Comparison of ENCODE assay signal across 10 cellular contexts in the genomic region with DNA sequence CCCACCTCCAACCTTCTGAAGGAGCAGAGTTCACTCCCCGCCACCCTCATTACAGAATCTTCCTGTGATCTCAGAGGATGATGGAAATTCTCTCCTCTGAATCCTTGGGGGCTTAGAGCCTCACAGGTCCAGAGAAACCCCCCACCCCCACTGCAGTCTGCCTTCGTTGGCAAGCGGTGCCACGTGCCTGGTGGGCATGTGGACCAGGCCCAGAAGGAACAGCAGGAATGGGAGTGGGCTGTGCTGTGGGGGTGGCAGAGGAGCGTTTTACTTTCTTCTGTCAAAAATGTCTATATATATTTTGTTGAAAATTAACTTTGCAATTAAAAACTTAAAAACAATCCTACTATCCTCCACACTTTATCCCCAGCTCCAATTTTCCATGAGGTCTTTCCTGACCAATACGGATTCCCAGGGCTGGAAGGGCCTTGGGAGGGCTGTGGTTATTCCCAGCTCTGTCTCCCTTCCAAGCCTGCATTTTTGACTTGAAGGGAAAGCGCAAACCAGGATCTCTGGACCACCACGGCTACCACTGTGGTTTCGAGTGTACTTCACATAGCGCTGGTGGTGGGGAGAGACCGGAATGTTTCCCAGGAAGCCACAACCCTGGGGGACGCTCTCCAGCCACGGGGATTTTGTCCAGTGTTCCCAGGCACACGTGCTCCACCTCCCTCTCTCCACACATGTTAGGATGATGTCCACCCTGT. TPM values are rescaled to one million over a fixed set of nuclear protein-coding genes. Genes with fewer than 3 reads are reported as not detected.
DNase-seq lines count a peak whose midpoint lies in the region; ATAC-seq and TF ChIP-seq lines count a peak whose summit lies in the region.
"Had no signal": no experiment of that assay in that cellular context is flagged by ENCODE, and none has a peak within 500 bp of the region (broad histone marks: within the 10 kb centered on the region; RNA-seq: fewer than 3 reads in every experiment).

No MANE protein-coding gene starts in this region.

- no peak overlapping the region for H3K9ac ChIP-seq in smooth muscle cell (ENCODE audit: low read depth)

- peaks cover 64% of the 10 kb centered on the region for H3K27me3 Mint-ChIP-seq in activated CD8-positive, alpha-beta memory T cell treated with anti-CD3 and anti-CD28 coated beads, Interleukin-2, amount 10 ng/mL, durations not matched to agents 7 days and 5 days
- H3K27me3 Mint-ChIP-seq in WTC11 (ENCODE audit: low read depth): peaks cover 76% of the 10 kb centered on the region

- POLR2A ChIA-PET in WTC11 (lab: Charles Lee): no interaction called here

- no peak for TF ChIP-seq POLR2A in sigmoid colon (IDR thresholded peaks at IDR 0.05)

- H3K4me2 ChIP-seq in smooth muscle cell: no peak overlapping the region

- no peaks in the 10 kb centered on the region for H3K36me3 ChIP-seq in sigmoid colon
- no peaks in the 10 kb centered on the region for H3K36me3 ChIP-seq in smooth muscle cell (ENCODE audit: low read depth)

- H3K4me3 ChIP-seq in fibroblast of the aortic adventitia (ENCODE audit: low read depth, low read length) (no peak overlapping the region), sigmoid colon (no peak overlapping the region), smooth muscle cell (no peak overlapping the region)

- H3K9me3 Mint-ChIP-seq in activated CD8-positive, alpha-beta memory T cell treated with anti-CD3 and anti-CD28 coated beads, Interleukin-2, amount 10 ng/mL, durations not matched to agents 7 days and 5 days (ENCODE audit: low read depth): no peaks in the 10 kb centered on the region
- no peaks in the 10 kb centered on the region for H3K9me3 Mint-ChIP-seq in WTC11

- H3K27me3 ChIP-seq in sigmoid colon (no peaks in the 10 kb centered on the region), smooth muscle cell (ENCODE audit: low read depth) (peaks cover 17% of the 10 kb centered on the region)

- intact Hi-C loops in sigmoid colon (cut with DNase I): loop anchor here (5.0 kb wide), 2 partner anchors 53 to 88 kb away; a partner anchor contains a TSS

- no peaks in the 10 kb centered on the region for H3K79me2 ChIP-seq in smooth muscle cell (ENCODE audit: low read depth)

- no peaks in the 10 kb centered on the region for H4K20me1 ChIP-seq in smooth muscle cell (ENCODE audit: low read depth)

- peaks cover 10% of the 10 kb centered on the region for H3K4me1 Mint-ChIP-seq in activated CD8-positive, alpha-beta memory T cell treated with anti-CD3 and anti-CD28 coated beads, Interleukin-2, amount 10 ng/mL, durations not matched to agents 7 days and 5 days
- H3K4me1 Mint-ChIP-seq in WTC11: peaks cover 17% of the 10 kb centered on the region

- H3K27ac Mint-ChIP-seq in activated CD8-positive, alpha-beta memory T cell treated with anti-CD3 and anti-CD28 coated beads, Interleukin-2, amount 10 ng/mL, durations not matched to agents 7 days and 5 days: no peak overlapping the region
- H3K27ac Mint-ChIP-seq in WTC11: no peak overlapping the region

- H3K27ac ChIP-seq in sigmoid colon (peak overlapping the region; percentile 69 to 83 (median 76)), smooth muscle cell (ENCODE audit: low read depth) (no peak overlapping the region)

- H3K9me3 ChIP-seq in sigmoid colon (no peaks in the 10 kb centered on the region), smooth muscle cell (replicated peaks; ENCODE audit: low read depth) (no peaks in the 10 kb centered on the region)

- no peak for ATAC-seq in activated CD8-positive, alpha-beta memory T cell treated with anti-CD3 and anti-CD28 coated beads, Interleukin-2, amount 10 ng/mL, durations not matched to agents 7 days and 5 days
- ATAC-seq in WTC11: no peak
- no peak for ATAC-seq in GM18867 (IDR thresholded peaks at IDR 0.05; ENCODE audit: unreplicated experiment)
- ATAC-seq in GM21786 (IDR thresholded peaks at IDR 0.05; ENCODE audit: unreplicated experiment): no peak

- no peak for TF ChIP-seq EP300 in sigmoid colon (IDR thresholded peaks at IDR 0.05)

- no peak for DNase-seq in activated CD8-positive, alpha-beta memory T cell treated with anti-CD3 and anti-CD28 coated beads, Interleukin-2, amount 10 ng/mL, durations not matched to agents 7 days and 5 days
- no peak for DNase-seq in activated CD8-positive, alpha-beta memory T cell treated with anti-CD3 and anti-CD28 coated beads, Interleukin-2, amount 50 U/mL, for 4 hours
- no peak for DNase-seq in WTC11 (ENCODE audit: low spot score)
- DNase-seq in fibroblast of the aortic adventitia (ENCODE audit: low read depth): peak; percentile 43
- no peak for DNase-seq in sigmoid colon
- no peak for DNase-seq in smooth muscle cell (lab: John Stamatoyannopoulos, UW; ENCODE audit: unreplicated experiment)
- DNase-seq: foreskin melanocyte, NCI-H526 treated with DMSO at 0.1 percent for 48 hours had no signal

- CTCF ChIA-PET in activated CD8-positive, alpha-beta memory T cell treated with anti-CD3 and anti-CD28 coated beads, Interleukin-2, amount 10 ng/mL, durations not matched to agents 7 days and 5 days (lab: Charles Lee): interaction anchor here (0.8 to 3.7 kb wide), 3 partner anchors 25 to 158 kb away, joined by 3 to 29 read pairs (median 5); no protein-coding TSS in a partner anchor
- CTCF ChIA-PET in WTC11 (lab: Charles Lee): interaction anchor here (2.1 to 3.9 kb wide), 4 partner anchors 10 to 76 kb away, joined by 8 to 51 read pairs (median 12); no protein-coding TSS in a partner anchor

- WGBS in sigmoid colon, 2 donors: 45 to 58% methylated on average over 14 of the region's 14 CpGs
- WGBS in smooth muscle cell (ENCODE audit: low lambda C conversion rate): 55% methylated on average over 14 of the region's 14 CpGs

- H3K36me3 Mint-ChIP-seq in activated CD8-positive, alpha-beta memory T cell treated with anti-CD3 and anti-CD28 coated beads, Interleukin-2, amount 10 ng/mL, durations not matched to agents 7 days and 5 days: no peaks in the 10 kb centered on the region
- H3K36me3 Mint-ChIP-seq in WTC11: no peaks in the 10 kb centered on the region

- peak overlapping the region; percentile 18 for H3K4me3 Mint-ChIP-seq in activated CD8-positive, alpha-beta memory T cell treated with anti-CD3 and anti-CD28 coated beads, Interleukin-2, amount 10 ng/mL, durations not matched to agents 7 days and 5 days
- H3K4me3 Mint-ChIP-seq in WTC11: peak overlapping the region; percentile 59

- H3F3A ChIP-seq in smooth muscle cell (ENCODE audit: low read depth): peaks cover 7% of the 10 kb centered on the region

- H2AFZ ChIP-seq in smooth muscle cell (ENCODE audit: low read depth): no peak overlapping the region

- H3K4me1 ChIP-seq in sigmoid colon (peaks cover 0 to 20% (median 17%) of the 10 kb centered on the region in 4 donors), smooth muscle cell (ENCODE audit: low read depth) (no peaks in the 10 kb centered on the region)

- TF ChIP-seq CTCF in WTC11 (IDR thresholded peaks at IDR 0.05) (no peak), fibroblast of the aortic adventitia (IDR thresholded peaks at IDR 0.05; ENCODE audit: insufficient read depth, low read length) (no peak), sigmoid colon (IDR thresholded peaks at IDR 0.05) (no peak), smooth muscle cell (IDR thresholded peaks at IDR 0.05; ENCODE audit: borderline replicate concordance, insufficient read depth, poor library complexity, severe bottlenecking) (no peak)

TF ChIP-seq in WTC11, 78 proteins besides CTCF, POLR2A, EP300 and RAD21 (continues in another document):
- TF ChIP-seq ETV6 (CRISPR knock-in tag; IDR thresholded peaks at IDR 0.05): no peak
- TF ChIP-seq FOXP1 (CRISPR knock-in tag; IDR thresholded peaks at IDR 0.05; ENCODE audit: borderline replicate concordance): no peak
- TF ChIP-seq, protein P1, sequence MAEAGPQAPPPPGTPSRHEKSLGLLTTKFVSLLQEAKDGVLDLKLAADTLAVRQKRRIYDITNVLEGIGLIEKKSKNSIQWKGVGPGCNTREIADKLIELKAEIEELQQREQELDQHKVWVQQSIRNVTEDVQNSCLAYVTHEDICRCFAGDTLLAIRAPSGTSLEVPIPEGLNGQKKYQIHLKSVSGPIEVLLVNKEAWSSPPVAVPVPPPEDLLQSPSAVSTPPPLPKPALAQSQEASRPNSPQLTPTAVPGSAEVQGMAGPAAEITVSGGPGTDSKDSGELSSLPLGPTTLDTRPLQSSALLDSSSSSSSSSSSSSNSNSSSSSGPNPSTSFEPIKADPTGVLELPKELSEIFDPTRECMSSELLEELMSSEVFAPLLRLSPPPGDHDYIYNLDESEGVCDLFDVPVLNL (CRISPR knock-in tag; IDR thresholded peaks at IDR 0.05; ENCODE audit: borderline replicate concordance, low read depth): no peak

RNA-seq across cellular contexts. Expression of a gene that starts 1.0 kb away (rescaled TPM):
- 1 to 10 TPM in 1 of 2 experiments, under 1 TPM in 1; 0.96 to 2.4 TPM for total RNA-seq in activated CD8-positive, alpha-beta memory T cell treated with anti-CD3 and anti-CD28 coated beads, Interleukin-2, amount 10 ng/mL, durations not matched to agents 7 days and 5 days
- total RNA-seq in WTC11 (2021): 10.4 to 11.2 TPM (median 10.6 TPM) in 3 replicates
- 1.3 and 2.0 TPM in 2 replicates for total RNA-seq in fibroblast of the aortic adventitia (ENCODE audit: low replicate concordance)
- 10 to 100 TPM in 1 of 4 donors, 1 to 10 TPM in 3; 3.9 to 14.4 (median 5.3) TPM for total RNA-seq in sigmoid colon
- polyA plus RNA-seq in sigmoid colon: 1 to 10 TPM in 1 of 3 donors, under 1 TPM in 1, not detected in 1; under 0.01 to 2.9 TPM
- 1.3 and 2.0 TPM in 2 replicates for total RNA-seq in smooth muscle cell
- 3.2 and 3.9 TPM in 2 replicates for polyA plus RNA-seq in smooth muscle cell

RNA-seq across cellular contexts. Expression of a gene that starts 27.2 kb away (rescaled TPM):
- 100 to 1,000 TPM in 1 of 2 experiments, 10 to 100 TPM in 1; 73.1 to 124 TPM for total RNA-seq in activated CD8-positive, alpha-beta memory T cell treated with anti-CD3 and anti-CD28 coated beads, Interleukin-2, amount 10 ng/mL, durations not matched to agents 7 days and 5 days
- total RNA-seq in WTC11 (2021) (21.5 to 27.0 TPM (median 23.8 TPM) in 3 replicates), fibroblast of the aortic adventitia (ENCODE audit: low replicate concordance) (50.7 and 87.7 TPM in 2 replicates), sigmoid colon (10 to 100 TPM; 47.2 to 90.6 (median 59.3) TPM), smooth muscle cell (11.6 and 13.5 TPM in 2 replicates)
- polyA plus RNA-seq in sigmoid colon (10 to 100 TPM in 1 of 3 donors, 1 to 10 TPM in 2; 4.2 to 23.8 (median 5.1) TPM), smooth muscle cell (23.9 and 27.4 TPM in 2 replicates)

RNA-seq across cellular contexts. Expression of a gene that starts 50.9 kb away (rescaled TPM):
- 1 to 10 TPM; 8.2 to 8.9 TPM for total RNA-seq in activated CD8-positive, alpha-beta memory T cell treated with anti-CD3 and anti-CD28 coated beads, Interleukin-2, amount 10 ng/mL, durations not matched to agents 7 days and 5 days
- total RNA-seq in WTC11 (2021) (11.8 to 12.2 TPM (median 12.1 TPM) in 3 replicates), fibroblast of the aortic adventitia (ENCODE audit: low replicate concordance) (2.5 and 11.0 TPM in 2 replicates), sigmoid colon (10 to 100 TPM in 3 of 4 donors, 1 to 10 TPM in 1; 7.9 to 15.0 (median 11.5) TPM), smooth muscle cell (13.5 and 16.7 TPM in 2 replicates)
- polyA plus RNA-seq in sigmoid colon (10 to 100 TPM; 18.7 to 25.8 (median 23.8) TPM), smooth muscle cell (29.7 and 33.5 TPM in 2 replicates)
